8 cellular contexts compared by ENCODE assay signal in the genomic region with DNA sequence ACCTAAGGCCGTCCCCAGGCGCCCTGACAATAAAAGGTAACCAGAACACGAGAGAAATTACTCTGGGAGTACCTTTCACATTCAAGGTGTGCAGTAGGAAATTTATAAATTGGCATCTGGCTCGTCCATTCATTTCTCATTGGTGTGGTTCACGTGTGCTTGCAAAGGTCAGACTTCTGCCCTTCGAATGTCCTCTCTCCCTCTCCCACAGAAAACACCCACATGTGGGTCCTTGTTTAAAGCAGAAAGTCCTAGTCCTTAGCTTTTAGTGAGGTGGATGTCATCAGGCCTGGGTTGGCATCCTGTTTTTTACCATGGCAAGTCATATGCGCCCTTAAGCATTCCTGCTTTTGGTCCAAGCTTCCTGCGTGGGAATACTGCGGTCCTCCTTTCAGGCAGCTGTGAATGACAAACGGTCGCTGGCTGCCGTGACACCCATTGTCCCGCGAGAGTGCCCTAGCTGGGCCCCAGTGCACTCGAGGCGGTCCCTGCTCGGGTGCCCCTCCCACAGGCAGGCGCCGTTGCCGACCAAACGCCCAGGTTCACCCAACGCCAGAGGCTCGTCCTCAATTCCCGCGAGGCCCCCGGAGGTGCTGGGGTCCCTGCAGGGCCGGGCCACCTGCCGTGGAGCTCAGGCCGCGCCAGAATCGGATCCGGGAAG. TPM values are rescaled to one million over a fixed set of nuclear protein-coding genes. Genes with fewer than 3 reads are reported as not detected.
DNase-seq lines count a peak whose midpoint lies in the region; ATAC-seq and TF ChIP-seq lines count a peak whose summit lies in the region.

A gene (plus strand): TSS at position 531 of the 661 bp plus-strand sequence. CDS start 140 bp downstream, outside the sequence.

- H3K36me3 ChIP-seq in duodenal mucosa (ENCODE audit: control insufficient read depth in 1 of 2, insufficient read depth in 2 of 2, low read length in 2 of 2) (no peaks in the 10 kb centered on the region), lower lobe of right lung (no peaks in the 10 kb centered on the region)

- no peaks in the 10 kb centered on the region for H3K9me3 ChIP-seq in duodenal mucosa (ENCODE audit: control insufficient read depth in 1 of 2, low read length in 2 of 2)
- no peaks in the 10 kb centered on the region for H3K9me3 ChIP-seq in lower lobe of right lung

- H3K27ac ChIP-seq in duodenal mucosa (ENCODE audit: low read depth, low read length), result peak within 1 kb of the TSS; percentile 78
- peak within 1 kb of the TSS; percentile 92 for H3K27ac ChIP-seq in lower lobe of right lung

- H3K27me3 ChIP-seq in duodenal mucosa (ENCODE audit: control insufficient read depth in 1 of 2, insufficient read depth in 2 of 2, low read length in 2 of 2), result no peaks in the 10 kb centered on the region
- no peaks in the 10 kb centered on the region for H3K27me3 ChIP-seq in lower lobe of right lung (ENCODE audit: low read depth)

- H3K4me3 ChIP-seq in duodenal mucosa (ENCODE audit: low read depth in 1 of 2, low read length in 2 of 2) (peak within 1 kb of the TSS; percentile 88 to 89), lower lobe of right lung (peak within 1 kb of the TSS; percentile 88)

- peak; percentile 80 for ATAC-seq in GM19328 (IDR thresholded peaks at IDR 0.05; ENCODE audit: unreplicated experiment)
- peak; percentile 80 for ATAC-seq in HG03460 (IDR thresholded peaks at IDR 0.05; ENCODE audit: unreplicated experiment)
- peak; percentile 96 to 97 for ATAC-seq in lower lobe of right lung

- intact Hi-C loops in lower lobe of right lung (cut with DNase I), result no loop called here

- DNase-seq in C1 segment of cervical spinal cord (lab: John Stamatoyannopoulos, UW) (peak; percentile 8 to 85 (median 72)), NCI-H524 treated with DMSO at 0.1 percent for 48 hours (lab: John Stamatoyannopoulos, UW) (peak; percentile 19), lower lobe of right lung (peak; percentile 94)
- peak; percentile 72 to 75 for DNase-seq in activated CD4-positive, alpha-beta T cell treated with anti-CD3 and anti-CD28 coated beads, Interleukin-2, amount 50 U/mL, for 4 hours
- DNase-seq in stimulated activated CD4-positive, alpha-beta T cell treated with anti-CD3 and anti-CD28 coated beads, TNF-alpha, amount 100 ng/mL, for 24 hours (ENCODE audit: low read depth in 3 of 3), result peak; percentile 58 to 85 (median 71)

- no peak for TF ChIP-seq CTCF in lower lobe of right lung (IDR thresholded peaks at IDR 0.05)

- peaks cover 18 to 30% of the 10 kb centered on the region in 2 donors for H3K4me1 ChIP-seq in duodenal mucosa (ENCODE audit: control insufficient read depth in 1 of 2, insufficient read depth in 2 of 2, low read length in 2 of 2)
- peaks cover 58% of the 10 kb centered on the region for H3K4me1 ChIP-seq in lower lobe of right lung

- H3K9ac ChIP-seq in duodenal mucosa (ENCODE audit: low read depth in 1 of 2, low read length in 2 of 2), result peak within 1 kb of the TSS; percentile 87 to 92

RNA-seq across cellular contexts. Expression of the gene that starts here (rescaled TPM):
- 18.5 TPM for total RNA-seq in lower lobe of right lung

Comparison
In these comparisons a context has a peak if more than half of its experiments do, and no peak if none do; other contexts are left out.
1. Peak in every context shown above with its lines: DNase-seq, ATAC-seq, H3K4me3 ChIP-seq and H3K27ac ChIP-seq.
2. DNase-seq: peak in every context shown above with its lines; median percentile 94 in lower lobe of right lung; 74 in activated CD4-positive, alpha-beta T cell treated with anti-CD3 and anti-CD28 coated beads, Interleukin-2, amount 50 U/mL, for 4 hours; 72 in C1 segment of cervical spinal cord; 71 in stimulated activated CD4-positive, alpha-beta T cell treated with anti-CD3 and anti-CD28 coated beads, TNF-alpha, amount 100 ng/mL, for 24 hours; 19 in NCI-H524 treated with DMSO at 0.1 percent for 48 hours.